Comparison of ENCODE assay signal across 8 cellular contexts in genomic region chr16:87278191-87279093, GRCh38. TPM values are rescaled to one million over a fixed set of nuclear protein-coding genes. Genes with fewer than 3 reads are reported as not detected.
DNase-seq lines count a peak whose midpoint lies in the region; ATAC-seq and TF ChIP-seq lines count a peak whose summit lies in the region.

No MANE protein-coding gene starts in this region.

- TF ChIP-seq CTCF in choroid plexus epithelial cell (conservative IDR thresholded peaks at IDR 0.05; ENCODE audit: low read depth, low read length) (peak; percentile 98), left lung (IDR thresholded peaks at IDR 0.05) (peak; percentile 77)

- H3K4me3 ChIP-seq in choroid plexus epithelial cell (ENCODE audit: low read depth, low read length) (no peak overlapping the region), left lung (no peak overlapping the region)

- intact Hi-C loops in left lung (cut with DNase I), result loop anchor here in 1 of 2 donors (5.0 kb wide), 1 partner anchor 716 kb away; no protein-coding TSS in a partner anchor

- no peaks in the 10 kb centered on the region for H3K4me1 ChIP-seq in left lung

- DNase-seq in NCI-H524 (lab: John Stamatoyannopoulos, UW) (peak; percentile 15 to 54), NCI-H524 treated with DMSO at 0.1 percent for 48 hours (lab: John Stamatoyannopoulos, UW) (no peak), LHCN-M2 (ENCODE audit: low read depth) (peak; percentile 62), T-helper 9 cell (peak; percentile 11), choroid plexus epithelial cell (ENCODE audit: low read depth) (peak; percentile 92), left lung (peak; percentile 63 to 89)
- peak; percentile 44 to 45 for DNase-seq in stimulated activated CD4-positive, alpha-beta T cell treated with anti-CD3 and anti-CD28 coated beads, Interleukin-4, amount 100 ng/mL, for 48 hours (ENCODE audit: low read depth in 2 of 2)

- H3K36me3 ChIP-seq in left lung, result no peaks in the 10 kb centered on the region

- no peak overlapping the region for H3K27ac ChIP-seq in left lung

- H3K9me3 ChIP-seq in left lung, result no peaks in the 10 kb centered on the region

- peak; percentile 99 for ATAC-seq in left lung
- no peak for ATAC-seq in HG03520 (IDR thresholded peaks at IDR 0.05; ENCODE audit: unreplicated experiment)

- peaks cover 0 to 26% of the 10 kb centered on the region in 2 donors for H3K27me3 ChIP-seq in left lung

RNA-seq across cellular contexts. Expression of gene C16orf95, which starts 38.8 kb away (rescaled TPM):
- total RNA-seq in LHCN-M2 (2014; rRNA removed), result 7.5 and 12.5 TPM in 2 replicates
- 9.3 TPM for polyA plus RNA-seq in LHCN-M2 (2012)
- total RNA-seq in left lung, result 1 to 10 TPM; 2.3 to 6.7 TPM
